ENCODE assay signal across 12 cellular contexts in the genomic region with DNA sequence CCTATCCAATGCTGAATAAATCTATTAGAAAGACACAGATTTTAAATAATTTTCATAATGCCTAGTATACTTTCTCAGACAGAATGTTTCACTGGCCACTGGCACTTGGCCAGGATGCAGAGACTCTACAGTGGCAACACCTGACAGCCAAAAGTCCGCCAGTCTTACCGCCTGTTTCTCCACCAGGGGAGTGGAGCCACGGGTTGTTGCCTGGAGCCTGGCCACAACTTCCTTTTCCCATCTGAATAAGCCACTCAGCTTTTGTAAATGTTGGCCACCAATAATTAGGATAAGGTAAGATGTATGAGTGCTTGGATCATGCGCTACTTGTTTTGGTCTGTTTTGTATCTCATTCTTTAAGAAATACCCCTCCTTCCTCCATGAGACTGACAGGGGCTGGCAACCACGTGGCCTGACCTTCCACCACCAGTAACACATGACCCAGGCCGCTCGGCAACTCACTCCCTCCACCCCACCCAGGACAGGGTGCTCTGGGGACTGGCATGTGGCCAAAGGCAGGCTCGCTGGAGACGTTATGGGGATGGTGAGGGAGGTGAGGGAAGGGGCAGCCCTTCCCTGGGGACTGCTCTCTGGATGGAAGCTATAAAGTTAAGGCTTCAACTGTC.
A peak's percentile ranks its signal among the peaks of the same experiment; 100 is the strongest.
DNase-seq lines count a peak whose midpoint lies in the region; ATAC-seq and TF ChIP-seq lines count a peak whose summit lies in the region.
"Had no signal": no experiment of that assay in that cellular context is flagged by ENCODE, and none has a peak within 500 bp of the region (broad histone marks: within the 10 kb centered on the region; RNA-seq: fewer than 3 reads in every experiment).

No MANE protein-coding gene starts in this region.

- H3K27me3 ChIP-seq in CD8-positive, alpha-beta memory T cell (ENCODE audit: insufficient read depth, low read length, poor library complexity, severe bottlenecking), result no peaks in the 10 kb centered on the region

- H3K4me3 ChIP-seq in fibroblast of villous mesenchyme (ENCODE audit: low read depth, low read length), result no peak overlapping the region
- no peak overlapping the region for H3K4me3 ChIP-seq in CD8-positive, alpha-beta memory T cell (ENCODE audit: low read length)

- no peak overlapping the region for H3K4me3 Mint-ChIP-seq in immature natural killer cell
- H3K4me3 Mint-ChIP-seq in activated naive CD8-positive, alpha-beta T cell treated with anti-CD3 and anti-CD28 coated beads, Interleukin-2, amount 50 U/mL, for 24 hours, result no peak overlapping the region
- H3K4me3 Mint-ChIP-seq in CD8-positive, alpha-beta memory T cell, result no peak overlapping the region

- peak overlapping the region in 1 of 6 donors; percentile 69 for H3K27ac Mint-ChIP-seq in immature natural killer cell
- H3K27ac Mint-ChIP-seq in activated naive CD8-positive, alpha-beta T cell treated with anti-CD3 and anti-CD28 coated beads, Interleukin-2, amount 50 U/mL, for 24 hours, result no peak overlapping the region
- peak overlapping the region in 1 of 8 donors; percentile 42 for H3K27ac Mint-ChIP-seq in CD8-positive, alpha-beta memory T cell

- peaks cover 17 to 19% of the 10 kb centered on the region in 2 donors for H3K4me1 Mint-ChIP-seq in immature natural killer cell
- peaks cover 5% of the 10 kb centered on the region for H3K4me1 Mint-ChIP-seq in activated naive CD8-positive, alpha-beta T cell treated with anti-CD3 and anti-CD28 coated beads, Interleukin-2, amount 50 U/mL, for 24 hours
- H3K4me1 Mint-ChIP-seq in CD8-positive, alpha-beta memory T cell, result peaks cover 0 to 8% (median 4%) of the 10 kb centered on the region in 3 donors

- DNase-seq in CMK (ENCODE audit: low read depth) (peak; percentile 24), NCI-H2029 treated with DMSO at 0.1 percent for 48 hours (lab: John Stamatoyannopoulos, UW) (peak; percentile 69), fibroblast of villous mesenchyme (ENCODE audit: low read depth) (peak; percentile 42), pons (ENCODE audit: low spot score) (peak; percentile 60), immature natural killer cell (no peak), epidermal melanocyte (ENCODE audit: insufficient read length, low spot score) (no peak)
- DNase-seq in activated naive CD8-positive, alpha-beta T cell treated with anti-CD3 and anti-CD28 coated beads, Interleukin-2, amount 50 U/mL, for 24 hours, result no peak
- DNase-seq in CD8-positive, alpha-beta memory T cell, result no peak
- DNase-seq: activated CD4-positive, CD25-positive, alpha-beta regulatory T cell; midbrain; SHP77 treated with DMSO at 0.1 percent for 48 hours had no signal

- H3K27me3 Mint-ChIP-seq in immature natural killer cell (ENCODE audit: low read depth in 3 of 3), result peaks cover 0 to 2% (median 2%) of the 10 kb centered on the region in 3 donors
- H3K27me3 Mint-ChIP-seq in activated naive CD8-positive, alpha-beta T cell treated with anti-CD3 and anti-CD28 coated beads, Interleukin-2, amount 50 U/mL, for 24 hours, result no peaks in the 10 kb centered on the region
- no peaks in the 10 kb centered on the region for H3K27me3 Mint-ChIP-seq in CD8-positive, alpha-beta memory T cell

- CTCF ChIA-PET in CD8-positive, alpha-beta memory T cell (lab: Charles Lee), result no interaction called here

- peaks cover 4 to 16% (median 12%) of the 10 kb centered on the region in 3 donors for H3K36me3 Mint-ChIP-seq in immature natural killer cell
- H3K36me3 Mint-ChIP-seq in activated naive CD8-positive, alpha-beta T cell treated with anti-CD3 and anti-CD28 coated beads, Interleukin-2, amount 50 U/mL, for 24 hours (ENCODE audit: low read depth), result peaks cover 18% of the 10 kb centered on the region
- peaks cover 0 to 88% (median 5%) of the 10 kb centered on the region in 3 donors for H3K36me3 Mint-ChIP-seq in CD8-positive, alpha-beta memory T cell

- no peaks in the 10 kb centered on the region for H3K9me3 Mint-ChIP-seq in immature natural killer cell
- H3K9me3 Mint-ChIP-seq in activated naive CD8-positive, alpha-beta T cell treated with anti-CD3 and anti-CD28 coated beads, Interleukin-2, amount 50 U/mL, for 24 hours, result no peaks in the 10 kb centered on the region
- no peaks in the 10 kb centered on the region for H3K9me3 Mint-ChIP-seq in CD8-positive, alpha-beta memory T cell

- H3K4me1 ChIP-seq in CD8-positive, alpha-beta memory T cell (ENCODE audit: insufficient read depth, low read length), result no peaks in the 10 kb centered on the region

- H3K36me3 ChIP-seq in CD8-positive, alpha-beta memory T cell (ENCODE audit: insufficient read depth, low read length), result no peaks in the 10 kb centered on the region

- H3K27ac ChIP-seq in CD8-positive, alpha-beta memory T cell (ENCODE audit: low read depth, low read length), result no peak overlapping the region
- H3K27ac ChIP-seq: C4-2B had no signal

- no peaks in the 10 kb centered on the region for H3K9me3 ChIP-seq in CD8-positive, alpha-beta memory T cell (ENCODE audit: low read length)

- ATAC-seq in activated naive CD8-positive, alpha-beta T cell treated with anti-CD3 and anti-CD28 coated beads, Interleukin-2, amount 50 U/mL, for 24 hours, result no peak

- no peak for TF ChIP-seq CTCF in fibroblast of villous mesenchyme (IDR thresholded peaks at IDR 0.05; ENCODE audit: insufficient read depth, low read depth, low read length)

- POLR2A ChIA-PET in CD8-positive, alpha-beta memory T cell (lab: Charles Lee), result no interaction called here

Comparison
In these comparisons a context has a peak if more than half of its experiments do, and no peak if none do; other contexts are left out.
1. DNase-seq: peak in CMK (single experiment), NCI-H2029 treated with DMSO at 0.1 percent for 48 hours (single experiment), fibroblast of villous mesenchyme (single experiment) and pons (single experiment); none in immature natural killer cell (0 of 3), activated naive CD8-positive, alpha-beta T cell treated with anti-CD3 and anti-CD28 coated beads, Interleukin-2, amount 50 U/mL, for 24 hours (single experiment), epidermal melanocyte (single experiment) and CD8-positive, alpha-beta memory T cell (0 of 5).